ENCODE assay signal across 8 cellular contexts in the genomic region with DNA sequence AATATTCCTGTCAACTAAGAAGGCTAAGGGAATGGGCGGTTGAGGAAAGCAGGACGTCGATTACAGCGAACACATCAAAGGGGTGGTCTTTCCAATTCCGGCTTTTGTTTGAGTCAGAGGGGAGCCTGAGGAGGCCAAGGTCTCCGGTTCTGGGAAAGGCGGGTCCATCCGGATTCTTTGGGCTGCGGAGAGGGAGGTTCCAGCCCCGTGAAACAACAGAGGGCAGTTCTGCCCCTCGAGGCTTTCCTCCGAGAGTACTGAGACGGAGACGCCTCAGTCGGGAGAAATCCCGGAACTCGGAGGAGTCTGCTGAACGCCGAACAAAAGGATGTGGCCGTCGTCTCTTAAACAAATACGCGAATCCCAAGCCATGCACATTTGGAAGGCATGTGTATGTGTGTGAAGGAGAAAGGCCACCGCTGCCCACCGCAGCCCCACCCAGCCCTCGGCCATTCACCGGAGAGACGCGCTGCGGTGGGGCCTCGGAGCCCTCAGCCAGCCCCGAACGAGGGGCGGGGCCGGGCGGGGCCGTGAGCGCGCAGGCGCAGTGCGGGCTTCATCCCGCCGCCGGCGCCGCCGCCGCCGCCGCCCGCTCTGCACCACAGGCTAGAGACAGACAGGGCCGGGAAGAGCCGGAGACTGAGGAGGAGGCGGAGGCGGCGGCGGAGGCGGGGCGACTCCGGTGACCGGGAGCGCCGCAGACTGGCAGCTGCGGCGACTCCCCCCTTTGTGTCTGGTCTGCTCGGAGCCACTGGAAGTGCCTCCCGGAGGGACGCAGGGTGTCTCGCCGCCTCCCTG. TPM values are rescaled to one million over a fixed set of nuclear protein-coding genes. Genes with fewer than 3 reads are reported as not detected.
DNase-seq lines count a peak whose midpoint lies in the region; ATAC-seq and TF ChIP-seq lines count a peak whose summit lies in the region.

Gene BMPR2 (plus strand): TSS at position 717 of the 798 bp plus-strand sequence. CDS start 1,148 bp downstream, outside the sequence.

- intact Hi-C loops in dorsolateral prefrontal cortex (cut with DNase I) (loop anchor here (5.0 to 10.0 kb wide), 6 partner anchors 109 to 859 kb away; partner anchors contain the start of genes NOP58 (in 2 of the 2), ALS2 (in 1 of the 2), CYP20A1 (in 1 of the 2) and FAM117B (in 1 of the 2)), right lobe of liver (cut with DNase I) (no loop called here)

- ATAC-seq in GM19351 (IDR thresholded peaks at IDR 0.05; ENCODE audit: unreplicated experiment) (peak; percentile 63), HG03520 (IDR thresholded peaks at IDR 0.05; ENCODE audit: unreplicated experiment) (peak; percentile 64), right lobe of liver (peak; percentile 81 to 93 (median 87))

- DNase-seq in NCI-H69 (lab: John Stamatoyannopoulos, UW) = peak; percentile 90
- DNase-seq in activated CD4-positive, alpha-beta T cell treated with anti-CD3 and anti-CD28 coated beads, Interleukin-2, amount 50 U/mL, for 4 hours = peak; percentile 72 to 75
- DNase-seq in dorsolateral prefrontal cortex = peak; percentile 70 to 93 (median 83)
- DNase-seq in right lobe of liver = peak; percentile 92 to 93 (median 93)
- DNase-seq in stimulated activated CD4-positive, alpha-beta T cell treated with anti-CD3 and anti-CD28 coated beads, Interleukin-4, amount 100 ng/mL, for 24 hours = peak; percentile 80

- H3K4me2 ChIP-seq in BLaER1 = peak within 1 kb of the TSS; percentile 87

- H3K4me1 ChIP-seq in BLaER1 (peaks cover 19% of the 10 kb centered on the region), right lobe of liver (peaks cover 0 to 24% (median 9%) of the 10 kb centered on the region in 4 donors)

- TF ChIP-seq CTCF in dorsolateral prefrontal cortex (IDR thresholded peaks at IDR 0.05 in 54 of 56, conservative IDR thresholded peaks at IDR 0.05 in 2 of 56; ENCODE audit: low read depth in 1 of 56, partially characterized antibody in 56 of 56) (peak in 12 of 56 donors; percentile 4 to 35 (median 16)), right lobe of liver (IDR thresholded peaks at IDR 0.05) (no peak)

- peaks cover 37% of the 10 kb centered on the region for H4K20me1 ChIP-seq in BLaER1

- peak within 1 kb of the TSS; percentile 86 for H3K27ac ChIP-seq in BLaER1
- peak within 1 kb of the TSS; percentile 36 to 98 (median 94) for H3K27ac ChIP-seq in dorsolateral prefrontal cortex
- peak within 1 kb of the TSS; percentile 85 to 89 (median 85) for H3K27ac ChIP-seq in right lobe of liver

- H3K9ac ChIP-seq in BLaER1 = peak within 1 kb of the TSS; percentile 87

- H3K27me3 ChIP-seq in BLaER1 (peaks cover 49% of the 10 kb centered on the region), dorsolateral prefrontal cortex (no peaks in the 10 kb centered on the region), right lobe of liver (no peaks in the 10 kb centered on the region)

- WGBS in right lobe of liver (ENCODE audit: insufficient coverage, low coverage, low lambda C conversion rate, missing lambda C conversion rate) = under 1% methylated on average over 26 of the region's 70 CpGs

- H3K9me3 ChIP-seq in BLaER1 = no peaks in the 10 kb centered on the region
- no peaks in the 10 kb centered on the region for H3K9me3 ChIP-seq in right lobe of liver

- no peaks in the 10 kb centered on the region for H3K36me3 ChIP-seq in BLaER1
- H3K36me3 ChIP-seq in right lobe of liver = no peaks in the 10 kb centered on the region

- peak; percentile 79 for TF ChIP-seq POLR2A in right lobe of liver (IDR thresholded peaks at IDR 0.05)

- H3K4me3 ChIP-seq in BLaER1 (peak within 1 kb of the TSS; percentile 83), dorsolateral prefrontal cortex (peak within 1 kb of the TSS; percentile 67 to 98 (median 89)), right lobe of liver (peak within 1 kb of the TSS; percentile 67 to 90 (median 84))

RNA-seq across cellular contexts. Expression of gene BMPR2, which starts in this region (rescaled TPM):
- 100 to 1,000 TPM in 64 of 120 experiments, 10 to 100 TPM in 56; 42.7 to 140 (median 102) TPM for total RNA-seq in dorsolateral prefrontal cortex
- 10 to 100 TPM; 14.6 to 25.2 (median 18.7) TPM for total RNA-seq in right lobe of liver

Comparison
In these comparisons a context has a peak if more than half of its experiments do, and no peak if none do; other contexts are left out.
1. Peak in every context shown above with its lines: DNase-seq, ATAC-seq, H3K4me3 ChIP-seq and H3K27ac ChIP-seq.
2. intact Hi-C loops: an anchor here in dorsolateral prefrontal cortex (5.0 to 10.0 kb wide); none called in right lobe of liver.